Comparison of ENCODE assay signal across 9 cellular contexts in genomic region chr5:157562111-157562581, GRCh38. TPM values are rescaled to one million over a fixed set of nuclear protein-coding genes. Genes with fewer than 3 reads are reported as not detected.
DNase-seq lines count a peak whose midpoint lies in the region; ATAC-seq and TF ChIP-seq lines count a peak whose summit lies in the region.
"Had no signal": no experiment of that assay in that cellular context is flagged by ENCODE, and none has a peak within 500 bp of the region (broad histone marks: within the 10 kb centered on the region; RNA-seq: fewer than 3 reads in every experiment).

No MANE protein-coding gene starts in this region.

- WGBS in esophagus, 2 donors: 67 to 73% methylated on average over 10 of the region's 10 CpGs

- CTCF ChIA-PET in CD4-positive, alpha-beta T cell (lab: Charles Lee): no interaction called here
- CTCF ChIA-PET in CD8-positive, alpha-beta memory T cell (lab: Charles Lee): interaction anchor here (1.3 to 1.5 kb wide), 2 partner anchors 15 to 89 kb away, joined by 3 read pairs; no protein-coding TSS in a partner anchor

- POLR2A ChIA-PET in CD4-positive, alpha-beta T cell (lab: Charles Lee): interaction anchor here (0.9 kb wide), 1 partner anchor 46 kb away, joined by 3 read pairs; no protein-coding TSS in a partner anchor
- POLR2A ChIA-PET in CD8-positive, alpha-beta memory T cell (lab: Charles Lee): no interaction called here

- peaks cover 0 to 3% of the 10 kb centered on the region in 2 donors for H3K4me1 ChIP-seq in esophagus (ENCODE audit: control insufficient read depth in 2 of 2, insufficient read depth in 2 of 2, low read length in 1 of 2)
- peaks cover 98 to 99% of the 10 kb centered on the region in 2 experiments for H3K4me1 ChIP-seq in neutrophil (ENCODE audit: control insufficient read depth in 1 of 2, insufficient read depth in 1 of 2, low read depth in 1 of 2, low read length in 1 of 2)
- no peaks in the 10 kb centered on the region for H3K4me1 ChIP-seq in CD8-positive, alpha-beta memory T cell (ENCODE audit: insufficient read depth, low read length)

- no peak overlapping the region for H3K4me3 ChIP-seq in esophagus (ENCODE audit: low read depth in 1 of 2, low read length in 2 of 2)
- no peak overlapping the region for H3K4me3 ChIP-seq in neutrophil (ENCODE audit: low read depth in 1 of 2, low read length in 1 of 2)
- H3K4me3 ChIP-seq in CD8-positive, alpha-beta memory T cell (ENCODE audit: low read length): no peak overlapping the region

- intact Hi-C loops in CD4-positive, alpha-beta T cell (cut with DNase I, micrococcal nuclease): no loop called here

- H3K4me3 Mint-ChIP-seq in CD4-positive, alpha-beta T cell: no peak overlapping the region
- H3K4me3 Mint-ChIP-seq in CD8-positive, alpha-beta memory T cell: peak overlapping the region in 1 of 7 donors; percentile 15

- no peak overlapping the region for H3K27ac ChIP-seq in CD4-positive, alpha-beta T cell (ENCODE audit: low read depth, low read length)
- peak overlapping the region; percentile 55 to 72 for H3K27ac ChIP-seq in esophagus (ENCODE audit: low read depth in 2 of 2, low read length in 1 of 2)
- peak overlapping the region; percentile 17 for H3K27ac ChIP-seq in neutrophil
- H3K27ac ChIP-seq in CD8-positive, alpha-beta memory T cell (ENCODE audit: low read depth, low read length): no peak overlapping the region

- H3K36me3 ChIP-seq in esophagus (ENCODE audit: control insufficient read depth in 2 of 2, insufficient read depth in 2 of 2, low read length in 1 of 2) (no peaks in the 10 kb centered on the region), neutrophil (peaks cover 45% of the 10 kb centered on the region)
- H3K36me3 ChIP-seq in CD8-positive, alpha-beta memory T cell (ENCODE audit: insufficient read depth, low read length): no peaks in the 10 kb centered on the region

- no peaks in the 10 kb centered on the region for H3K27me3 ChIP-seq in CD4-positive, alpha-beta T cell (ENCODE audit: control insufficient read depth, insufficient read depth, low read length)
- no peaks in the 10 kb centered on the region for H3K27me3 ChIP-seq in esophagus (ENCODE audit: control insufficient read depth in 1 of 2, insufficient read depth in 2 of 2, low read length in 2 of 2)
- no peaks in the 10 kb centered on the region for H3K27me3 ChIP-seq in neutrophil
- no peaks in the 10 kb centered on the region for H3K27me3 ChIP-seq in CD8-positive, alpha-beta memory T cell (ENCODE audit: insufficient read depth, low read length, poor library complexity, severe bottlenecking)

- peaks cover 43% of the 10 kb centered on the region for H3K36me3 Mint-ChIP-seq in CD4-positive, alpha-beta T cell (ENCODE audit: low read depth)
- peaks cover 0 to 44% (median 11%) of the 10 kb centered on the region in 3 donors for H3K36me3 Mint-ChIP-seq in CD8-positive, alpha-beta memory T cell

- no peak for TF ChIP-seq CTCF in CD4-positive, alpha-beta T cell (IDR thresholded peaks at IDR 0.05)
- TF ChIP-seq CTCF in neutrophil (IDR thresholded peaks at IDR 0.05): no peak

- H3K27me3 Mint-ChIP-seq in CD4-positive, alpha-beta T cell: no peaks in the 10 kb centered on the region
- no peaks in the 10 kb centered on the region for H3K27me3 Mint-ChIP-seq in CD8-positive, alpha-beta memory T cell

- H3K27ac Mint-ChIP-seq in CD4-positive, alpha-beta T cell: peak overlapping the region; percentile 66
- H3K27ac Mint-ChIP-seq in CD8-positive, alpha-beta memory T cell: no peak overlapping the region

- H3K9me3 ChIP-seq in CD4-positive, alpha-beta T cell (ENCODE audit: control insufficient read depth, low read length): no peaks in the 10 kb centered on the region
- no peaks in the 10 kb centered on the region for H3K9me3 ChIP-seq in esophagus (ENCODE audit: control insufficient read depth in 2 of 2, insufficient read depth in 1 of 2, low read depth in 1 of 2, low read length in 1 of 2)
- H3K9me3 ChIP-seq in neutrophil: no peaks in the 10 kb centered on the region
- H3K9me3 ChIP-seq in CD8-positive, alpha-beta memory T cell (ENCODE audit: low read length): no peaks in the 10 kb centered on the region

- DNase-seq in CD4-positive, alpha-beta T cell: no peak
- DNase-seq in NCI-H446 treated with DMSO at 0.1 percent for 48 hours (lab: John Stamatoyannopoulos, UW) (peak; percentile 83), superior temporal gyrus (ENCODE audit: extremely low spot score) (no peak), SIG-M5 treated with dmso at 0.1 percent for 504 hours (lab: John Stamatoyannopoulos, UW; ENCODE audit: unreplicated experiment) (no peak)
- no peak for DNase-seq in CD8-positive, alpha-beta memory T cell
- DNase-seq: COR-L47 had no signal

- no peaks in the 10 kb centered on the region for H3K9me3 Mint-ChIP-seq in CD4-positive, alpha-beta T cell
- H3K9me3 Mint-ChIP-seq in CD8-positive, alpha-beta memory T cell: no peaks in the 10 kb centered on the region

- no peak for ATAC-seq in CD4-positive, alpha-beta T cell (ENCODE audit: poor library complexity)
- no peak for ATAC-seq in GM19467 (IDR thresholded peaks at IDR 0.05; ENCODE audit: unreplicated experiment)

- H3K4me1 Mint-ChIP-seq in CD4-positive, alpha-beta T cell (ENCODE audit: low read depth): peaks cover 66% of the 10 kb centered on the region
- peaks cover 17 to 61% (median 58%) of the 10 kb centered on the region in 3 donors for H3K4me1 Mint-ChIP-seq in CD8-positive, alpha-beta memory T cell

RNA-seq across cellular contexts. Expression of gene ADAM19, which starts 13.4 kb away (rescaled TPM):
- total RNA-seq in CD4-positive, alpha-beta T cell: 10 to 100 TPM; 26.7 to 29.1 TPM
- 1 to 10 TPM; 2.1 to 2.3 TPM for polyA plus RNA-seq in esophagus
- 10 to 100 TPM; 26.5 to 26.8 TPM for total RNA-seq in CD8-positive, alpha-beta memory T cell
- polyA plus RNA-seq in CD8-positive, alpha-beta memory T cell: 4.1 TPM

Comparison
In these comparisons a context has a peak if more than half of its experiments do, and no peak if none do; other contexts are left out.
1. H3K27ac ChIP-seq: peak in esophagus (2 of 2) and neutrophil (single experiment); none in CD4-positive, alpha-beta T cell (single experiment) and CD8-positive, alpha-beta memory T cell (single experiment).